Comparison of ENCODE assay signal across 1 cellular context in the genomic region with DNA sequence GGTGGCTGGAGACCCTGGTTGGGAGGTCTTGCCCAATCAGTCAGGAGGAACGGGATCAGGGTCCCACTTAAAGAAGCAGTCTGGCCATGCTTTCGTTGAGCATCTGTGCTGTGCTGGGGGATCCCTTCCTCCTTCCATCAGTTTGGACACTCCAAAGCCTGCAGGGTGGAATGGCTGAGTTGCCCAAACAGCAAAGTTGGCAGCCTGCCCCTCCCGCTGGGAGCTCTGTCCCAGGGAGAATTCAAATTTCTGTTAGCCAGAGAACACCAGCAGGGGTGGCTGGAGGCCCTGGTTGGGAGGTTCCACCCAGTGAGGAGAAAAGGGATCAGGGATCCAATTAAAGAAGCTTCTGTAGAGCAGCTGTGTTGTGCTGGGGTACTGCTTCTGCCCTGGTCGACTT.
TF ChIP-seq lines count a peak whose summit lies in the region.

No MANE protein-coding gene starts in this region.

TF ChIP-seq in K562, 482 proteins besides CTCF, POLR2A, EP300 and RAD21:
- no peak for TF ChIP-seq LCOR (CRISPR knock-in tag; IDR thresholded peaks at IDR 0.05)
- TF ChIP-seq, protein P1, sequence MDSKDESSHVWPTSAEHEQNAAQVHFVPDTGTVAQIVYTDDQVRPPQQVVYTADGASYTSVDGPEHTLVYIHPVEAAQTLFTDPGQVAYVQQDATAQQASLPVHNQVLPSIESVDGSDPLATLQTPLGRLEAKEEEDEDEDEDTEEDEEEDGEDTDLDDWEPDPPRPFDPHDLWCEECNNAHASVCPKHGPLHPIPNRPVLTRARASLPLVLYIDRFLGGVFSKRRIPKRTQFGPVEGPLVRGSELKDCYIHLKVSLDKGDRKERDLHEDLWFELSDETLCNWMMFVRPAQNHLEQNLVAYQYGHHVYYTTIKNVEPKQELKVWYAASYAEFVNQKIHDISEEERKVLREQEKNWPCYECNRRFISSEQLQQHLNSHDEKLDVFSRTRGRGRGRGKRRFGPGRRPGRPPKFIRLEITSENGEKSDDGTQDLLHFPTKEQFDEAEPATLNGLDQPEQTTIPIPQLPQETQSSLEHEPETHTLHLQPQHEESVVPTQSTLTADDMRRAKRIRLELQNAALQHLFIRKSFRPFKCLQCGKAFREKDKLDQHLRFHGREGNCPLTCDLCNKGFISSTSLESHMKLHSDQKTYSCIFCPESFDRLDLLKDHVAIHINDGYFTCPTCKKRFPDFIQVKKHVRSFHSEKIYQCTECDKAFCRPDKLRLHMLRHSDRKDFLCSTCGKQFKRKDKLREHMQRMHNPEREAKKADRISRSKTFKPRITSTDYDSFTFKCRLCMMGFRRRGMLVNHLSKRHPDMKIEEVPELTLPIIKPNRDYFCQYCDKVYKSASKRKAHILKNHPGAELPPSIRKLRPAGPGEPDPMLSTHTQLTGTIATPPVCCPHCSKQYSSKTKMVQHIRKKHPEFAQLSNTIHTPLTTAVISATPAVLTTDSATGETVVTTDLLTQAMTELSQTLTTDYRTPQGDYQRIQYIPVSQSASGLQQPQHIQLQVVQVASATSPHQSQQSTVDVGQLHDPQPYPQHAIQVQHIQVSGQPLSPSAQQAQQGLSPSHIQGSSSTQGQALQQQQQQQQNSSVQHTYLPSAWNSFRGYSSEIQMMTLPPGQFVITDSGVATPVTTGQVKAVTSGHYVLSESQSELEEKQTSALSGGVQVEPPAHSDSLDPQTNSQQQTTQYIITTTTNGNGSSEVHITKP (IDR thresholded peaks at IDR 0.05; ENCODE audit: partially characterized antibody), result no peak
